17 cellular contexts compared by ENCODE assay signal in the genomic region with DNA sequence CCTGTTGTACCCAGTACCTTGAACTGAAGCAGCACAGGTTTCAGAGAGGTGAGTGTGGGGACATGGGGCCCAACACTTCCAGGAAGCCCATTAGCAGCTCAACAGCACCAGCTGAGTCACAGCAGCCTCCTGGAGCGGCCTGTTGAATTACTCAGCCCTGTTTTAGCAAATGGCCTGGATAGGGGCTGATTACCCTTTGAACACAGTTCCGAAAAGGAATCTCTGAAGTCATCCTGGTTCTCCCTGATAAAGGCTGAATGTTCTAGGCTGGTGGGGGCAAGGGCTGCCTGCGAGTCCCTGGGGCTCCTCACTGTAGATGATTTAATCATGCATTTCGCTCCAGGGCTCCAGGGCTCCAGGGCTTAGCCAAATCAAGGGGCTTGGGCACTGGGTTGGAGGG.
DNase-seq lines count a peak whose midpoint lies in the region; ATAC-seq and TF ChIP-seq lines count a peak whose summit lies in the region.
"Had no signal": no experiment of that assay in that cellular context is flagged by ENCODE, and none has a peak within 500 bp of the region (broad histone marks: within the 10 kb centered on the region; RNA-seq: fewer than 3 reads in every experiment).

No MANE protein-coding gene starts in this region.

- no peak overlapping the region for H2AFZ ChIP-seq in mammary epithelial cell (ENCODE audit: low read depth, low read length)
- no peak overlapping the region for H2AFZ ChIP-seq in hepatocyte
- H2AFZ ChIP-seq in smooth muscle cell (ENCODE audit: low read depth), result no peak overlapping the region
- no peak overlapping the region for H2AFZ ChIP-seq in SK-N-SH (ENCODE audit: low read depth)

- BruUV-seq in MCF 10A (replicated peaks; lab: Mats Ljungman, UMichigan) (no TSS peak), mammary epithelial cell (replicated peaks; lab: Mats Ljungman, UMichigan) (no TSS peak)

- H3K4me1 Mint-ChIP-seq in MCF 10A (ENCODE audit: insufficient read depth, unreplicated experiment), result no peaks in the 10 kb centered on the region
- H3K4me1 Mint-ChIP-seq: activated naive CD8-positive, alpha-beta T cell treated with anti-CD3 and anti-CD28 coated beads, Interleukin-2, amount 50 U/mL, for 24 hours; CD8-positive, alpha-beta memory T cell had no signal

- H3F3A ChIP-seq in smooth muscle cell (ENCODE audit: low read depth), result peaks cover 7% of the 10 kb centered on the region
- no peaks in the 10 kb centered on the region for H3F3A ChIP-seq in SK-N-SH (replicated peaks; ENCODE audit: insufficient read depth)

- H3K27me3 Mint-ChIP-seq in MCF 10A (ENCODE audit: insufficient read depth, unreplicated experiment), result no peaks in the 10 kb centered on the region

- H3K9me3 Mint-ChIP-seq in MCF 10A (ENCODE audit: unreplicated experiment), result peaks cover 32% of the 10 kb centered on the region
- H3K9me3 Mint-ChIP-seq: activated T-cell treated with anti-CD3 and anti-CD28 coated beads, Interleukin-2, amount 50 U/mL, for 4 hours; CD8-positive, alpha-beta memory T cell had no signal

- no peak overlapping the region for H3K27ac Mint-ChIP-seq in MCF 10A (ENCODE audit: low read depth, unreplicated experiment)
- H3K27ac Mint-ChIP-seq: activated naive CD8-positive, alpha-beta T cell treated with anti-CD3 and anti-CD28 coated beads, Interleukin-2, amount 50 U/mL, for 24 hours; CD8-positive, alpha-beta memory T cell; naive thymus-derived CD4-positive, alpha-beta T cell had no signal

- no peak for TF ChIP-seq CTCF in MCF 10A (IDR thresholded peaks at IDR 0.05; ENCODE audit: unreplicated experiment)
- no peak for TF ChIP-seq CTCF in mammary epithelial cell (conservative IDR thresholded peaks at IDR 0.05 in 1 of 2, IDR thresholded peaks at IDR 0.05 in 1 of 2; ENCODE audit: extremely low read depth in 1 of 2, insufficient read depth in 1 of 2, low read depth in 1 of 2, low read length in 2 of 2)
- TF ChIP-seq CTCF in hepatocyte (IDR thresholded peaks at IDR 0.05; ENCODE audit: poor library complexity), result no peak
- no peak for TF ChIP-seq CTCF in smooth muscle cell (IDR thresholded peaks at IDR 0.05; ENCODE audit: borderline replicate concordance, insufficient read depth, poor library complexity, severe bottlenecking)
- TF ChIP-seq CTCF in SK-N-SH (IDR thresholded peaks at IDR 0.05), result no peak

- H3K4me3 Mint-ChIP-seq in MCF 10A (ENCODE audit: unreplicated experiment), result no peak overlapping the region
- H3K4me3 Mint-ChIP-seq: activated naive CD8-positive, alpha-beta T cell treated with anti-CD3 and anti-CD28 coated beads, Interleukin-2, amount 50 U/mL, for 24 hours; activated T-cell treated with anti-CD3 and anti-CD28 coated beads, Interleukin-2, amount 50 U/mL, for 4 hours; CD8-positive, alpha-beta memory T cell; naive thymus-derived CD4-positive, alpha-beta T cell had no signal

- no peak for TF ChIP-seq POLR2A in GM18505 (IDR thresholded peaks at IDR 0.05; ENCODE audit: borderline replicate concordance, extremely low read depth, insufficient read depth, insufficient read length)

- POLR2A ChIA-PET in MCF 10A (lab: Yijun Ruan, JAX) (no interaction called here), SK-N-SH (lab: Yijun Ruan, JAX) (no interaction called here)

- 76% methylated on average over 3 of the region's 4 CpGs for WGBS in mammary epithelial cell (ENCODE audit: low coverage, missing lambda C conversion rate)
- WGBS in hepatocyte (ENCODE audit: low lambda C conversion rate, missing lambda C conversion rate), result 42% methylated on average over 4 of the region's 4 CpGs
- WGBS in smooth muscle cell (ENCODE audit: low lambda C conversion rate), result 6% methylated on average over 4 of the region's 4 CpGs
- 15% methylated on average over 4 of the region's 4 CpGs for WGBS in SK-N-SH (ENCODE audit: low lambda C conversion rate)

- dilution Hi-C loops in mammary epithelial cell (cut with HindIII; ENCODE audit: low sequenced_read_pairs), result no loop called here

- no peak for ATAC-seq in GM18505 (IDR thresholded peaks at IDR 0.05; ENCODE audit: unreplicated experiment)
- ATAC-seq: activated naive CD8-positive, alpha-beta T cell treated with anti-CD3 and anti-CD28 coated beads, Interleukin-2, amount 50 U/mL, for 24 hours; activated T-cell treated with anti-CD3 and anti-CD28 coated beads, Interleukin-2, amount 50 U/mL, for 4 hours had no signal

- H3K79me2 ChIP-seq in mammary epithelial cell (ENCODE audit: insufficient read depth, low read length) (no peaks in the 10 kb centered on the region), hepatocyte (no peaks in the 10 kb centered on the region), smooth muscle cell (ENCODE audit: low read depth) (no peaks in the 10 kb centered on the region), SK-N-SH (ENCODE audit: insufficient read depth) (no peaks in the 10 kb centered on the region)

- H3K4me1 ChIP-seq in mammary epithelial cell (ENCODE audit: insufficient read depth, low read length) (no peaks in the 10 kb centered on the region), NT2/D1 (ENCODE audit: insufficient read depth, insufficient read length) (peaks cover 10% of the 10 kb centered on the region), hepatocyte (ENCODE audit: insufficient read depth) (peaks cover 9% of the 10 kb centered on the region), smooth muscle cell (ENCODE audit: low read depth) (peaks cover 16% of the 10 kb centered on the region), SK-N-SH (ENCODE audit: control insufficient read depth in 1 of 2, insufficient read depth in 2 of 2, low read depth in 1 of 2, low read length in 1 of 2) (no peaks in the 10 kb centered on the region; a peak in 1 of 4 replicates)

- intact Hi-C loops in MCF 10A (cut with micrococcal nuclease), result no loop called here
- intact Hi-C loops in mammary epithelial cell (cut with micrococcal nuclease), result no loop called here

- H3K9ac ChIP-seq in mammary epithelial cell (ENCODE audit: insufficient read depth, low read length) (no peak overlapping the region), NT2/D1 (ENCODE audit: insufficient read length, low read depth) (no peak overlapping the region), smooth muscle cell (ENCODE audit: low read depth) (no peak overlapping the region), SK-N-SH (no peak overlapping the region)

- H3K4me2 ChIP-seq in mammary epithelial cell (ENCODE audit: insufficient read depth, low read depth, low read length) (no peak overlapping the region), hepatocyte (peak overlapping the region; percentile 59), smooth muscle cell (peak overlapping the region; percentile 58), SK-N-SH (no peak overlapping the region)

- in situ Hi-C loops in mammary epithelial cell (cut with MboI; ENCODE audit: low sequenced_read_pairs in 2 of 2), result no loop called here

- TF ChIP-seq EP300 in SK-N-SH (IDR thresholded peaks at IDR 0.05; ENCODE audit: borderline replicate concordance in 1 of 2, low read depth in 1 of 2, low read length in 1 of 2), result no peak

- H3K27ac ChIP-seq in mammary epithelial cell (ENCODE audit: insufficient read depth, low read depth, low read length), result no peak overlapping the region
- H3K27ac ChIP-seq in hepatocyte, result peak overlapping the region; percentile 68
- H3K27ac ChIP-seq in smooth muscle cell (ENCODE audit: low read depth), result peak overlapping the region; percentile 45
- H3K27ac ChIP-seq in SK-N-SH (ENCODE audit: low read depth in 2 of 2, low read length in 1 of 2), result no peak overlapping the region

- H3K9me3 ChIP-seq in mammary epithelial cell (replicated peaks; ENCODE audit: insufficient read depth, low read length) (peaks cover 8% of the 10 kb centered on the region), NT2/D1 (ENCODE audit: insufficient read depth, low read length) (0 out of 2 replicates have a peak, but pooled peaks cover 5% of the 10 kb centered on the region), hepatocyte (ENCODE audit: low read depth) (no peaks in the 10 kb centered on the region), smooth muscle cell (replicated peaks; ENCODE audit: low read depth) (no peaks in the 10 kb centered on the region), SK-N-SH (no peaks in the 10 kb centered on the region)

- DNase-seq in MCF 10A (ENCODE audit: unreplicated experiment) (peak; percentile 10), mammary epithelial cell (no peak), NT2/D1 (ENCODE audit: low read depth, low spot score) (peak; percentile 64), hepatocyte (ENCODE audit: low spot score) (peak; percentile 79), smooth muscle cell (lab: John Stamatoyannopoulos, UW; ENCODE audit: unreplicated experiment) (no peak), D341Med (ENCODE audit: low spot score) (no peak), SK-N-SH (no peak)
- DNase-seq: activated naive CD8-positive, alpha-beta T cell treated with anti-CD3 and anti-CD28 coated beads, Interleukin-2, amount 50 U/mL, for 24 hours; activated T-cell treated with anti-CD3 and anti-CD28 coated beads, Interleukin-2, amount 50 U/mL, for 4 hours; CD8-positive, alpha-beta memory T cell; MV-4-11; naive thymus-derived CD4-positive, alpha-beta T cell; NCI-H2107; NCI-H748 treated with DMSO at 0.1 percent for 48 hours; SHP77; stimulated activated CD4-positive, alpha-beta T cell treated with anti-CD3 and anti-CD28 coated beads, Interleukin-1b, Interleukin-23, amount 100 ng/mL, for 48 hours had no signal

- CTCF ChIA-PET in MCF 10A (lab: Yijun Ruan, JAX) (no interaction called here), mammary epithelial cell (lab: Charles Lee; ENCODE audit: low non-redundant PET) (no interaction called here), SK-N-SH (lab: Yijun Ruan, JAX) (no interaction called here)

- no peak overlapping the region for H3K4me3 ChIP-seq in mammary epithelial cell (replicated peaks in 1 of 3; ENCODE audit: insufficient read depth in 1 of 3, low read depth in 2 of 3, low read length in 3 of 3)
- H3K4me3 ChIP-seq in NT2/D1 (ENCODE audit: insufficient read length, low read depth), result no peak overlapping the region
- no peak overlapping the region for H3K4me3 ChIP-seq in hepatocyte
- no peak overlapping the region for H3K4me3 ChIP-seq in smooth muscle cell
- no peak overlapping the region for H3K4me3 ChIP-seq in SK-N-SH (ENCODE audit: low read depth in 2 of 2, low read length in 1 of 2)

- no peak for TF ChIP-seq RAD21 in SK-N-SH (IDR thresholded peaks at IDR 0.05; ENCODE audit: low read length)

- H3K9me2 ChIP-seq in hepatocyte (replicated peaks; ENCODE audit: insufficient read depth), result no peaks in the 10 kb centered on the region
- no peaks in the 10 kb centered on the region for H3K9me2 ChIP-seq in SK-N-SH

- H4K20me1 ChIP-seq in mammary epithelial cell (ENCODE audit: insufficient read depth, low read length) (no peaks in the 10 kb centered on the region), hepatocyte (ENCODE audit: insufficient read depth, poor library complexity, severe bottlenecking) (no peaks in the 10 kb centered on the region), smooth muscle cell (ENCODE audit: low read depth) (no peaks in the 10 kb centered on the region), SK-N-SH (ENCODE audit: insufficient read depth) (no peaks in the 10 kb centered on the region)

- no peaks in the 10 kb centered on the region for H3K36me3 Mint-ChIP-seq in MCF 10A (ENCODE audit: insufficient read depth, unreplicated experiment)
- H3K36me3 Mint-ChIP-seq: CD8-positive, alpha-beta memory T cell; naive thymus-derived CD4-positive, alpha-beta T cell had no signal

- H3K36me3 ChIP-seq in mammary epithelial cell (ENCODE audit: insufficient read depth, low read length), result no peaks in the 10 kb centered on the region
- no peaks in the 10 kb centered on the region for H3K36me3 ChIP-seq in NT2/D1 (ENCODE audit: insufficient read depth, insufficient read length, low read length)
- H3K36me3 ChIP-seq in hepatocyte (replicated peaks; ENCODE audit: insufficient read depth, low read depth), result no peaks in the 10 kb centered on the region
- no peaks in the 10 kb centered on the region for H3K36me3 ChIP-seq in smooth muscle cell (ENCODE audit: low read depth)
- no peaks in the 10 kb centered on the region for H3K36me3 ChIP-seq in SK-N-SH (replicated peaks in 1 of 2; ENCODE audit: control insufficient read depth in 1 of 2, insufficient read depth in 2 of 2, low read length in 1 of 2)

- no peaks in the 10 kb centered on the region for H3K27me3 ChIP-seq in mammary epithelial cell (ENCODE audit: insufficient read depth, low read length)
- no peaks in the 10 kb centered on the region for H3K27me3 ChIP-seq in NT2/D1 (ENCODE audit: insufficient read depth, insufficient read length)
- H3K27me3 ChIP-seq in hepatocyte, result no peaks in the 10 kb centered on the region
- H3K27me3 ChIP-seq in smooth muscle cell (ENCODE audit: low read depth), result no peaks in the 10 kb centered on the region
- no peaks in the 10 kb centered on the region for H3K27me3 ChIP-seq in SK-N-SH (ENCODE audit: insufficient read depth)

Comparison
In these comparisons a context has a peak if more than half of its experiments do, and no peak if none do; other contexts are left out.
1. DNase-seq: peak in MCF 10A (single experiment), NT2/D1 (single experiment) and hepatocyte (single experiment); none in mammary epithelial cell (single experiment), smooth muscle cell (single experiment), D341Med (single experiment) and SK-N-SH (single experiment).
2. H3K27ac ChIP-seq: peak in hepatocyte (single experiment) and smooth muscle cell (single experiment); none in mammary epithelial cell (single experiment) and SK-N-SH (0 of 2).
3. H3K4me2 ChIP-seq: peak in hepatocyte (single experiment) and smooth muscle cell (single experiment); none in mammary epithelial cell (single experiment) and SK-N-SH (single experiment).